20 cellular contexts compared by ENCODE assay signal in the genomic region with DNA sequence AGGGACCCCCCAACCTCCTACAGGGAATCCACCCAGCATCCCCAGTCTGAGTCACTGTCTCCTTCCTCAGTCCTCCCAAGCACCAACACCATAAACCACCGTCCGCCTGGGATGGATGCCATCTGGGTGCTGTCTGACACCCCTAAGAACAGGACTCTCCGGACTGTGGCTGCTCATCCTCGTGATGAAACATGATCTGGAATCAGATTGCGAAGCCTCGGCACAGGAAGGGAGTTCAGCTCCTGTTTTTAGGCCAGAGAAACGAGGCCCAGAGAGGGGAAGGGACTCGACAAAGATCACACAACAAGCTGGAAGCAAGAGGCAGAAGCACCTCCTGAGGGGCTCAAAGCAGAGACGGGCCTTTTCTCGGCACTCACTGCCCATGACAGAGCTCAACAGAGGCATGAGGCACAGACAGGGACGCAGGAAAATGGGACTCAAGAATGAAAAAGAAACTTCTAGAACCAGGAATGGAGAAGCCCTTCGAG. TPM values are rescaled to one million over a fixed set of nuclear protein-coding genes. Genes with fewer than 3 reads are reported as not detected.
A peak's percentile ranks its signal among the peaks of the same experiment; 100 is the strongest.
DNase-seq lines count a peak whose midpoint lies in the region; ATAC-seq and TF ChIP-seq lines count a peak whose summit lies in the region.
"Had no signal": no experiment of that assay in that cellular context is flagged by ENCODE, and none has a peak within 500 bp of the region (broad histone marks: within the 10 kb centered on the region; RNA-seq: fewer than 3 reads in every experiment).

No MANE protein-coding gene starts in this region.

- H3K4me3 ChIP-seq in HEK293 (ENCODE audit: low read depth, low read length): no peak overlapping the region
- no peak overlapping the region for H3K4me3 ChIP-seq in CD4-positive, alpha-beta memory T cell (ENCODE audit: low read length in 2 of 2)
- H3K4me3 ChIP-seq: ascending aorta, GM23248 had no signal

- H3K36me3 ChIP-seq in HEK293 (ENCODE audit: control insufficient read depth in 2 of 2, insufficient read depth in 1 of 2, low read length in 2 of 2): no peaks in the 10 kb centered on the region
- no peaks in the 10 kb centered on the region for H3K36me3 ChIP-seq in CD4-positive, alpha-beta memory T cell (ENCODE audit: insufficient read depth, low read length)
- H3K36me3 ChIP-seq: ascending aorta had no signal

- no peak overlapping the region for H3K27ac Mint-ChIP-seq in activated CD4-positive, alpha-beta T cell treated with anti-CD3 and anti-CD28 coated beads for 36 hours
- no peak overlapping the region for H3K27ac Mint-ChIP-seq in CD4-positive, alpha-beta memory T cell
- H3K27ac Mint-ChIP-seq: activated CD4-positive, alpha-beta memory T cell treated with anti-CD3 and anti-CD28 coated beads for 36 hours; natural killer cell treated with Interleukin-12 subunit alpha and Interleukin-12 subunit beta and Interleukin-15 and Interleukin-18, amount 100 ng/mL, for 72 hours had no signal

- H3K27me3 ChIP-seq in CD4-positive, alpha-beta memory T cell (ENCODE audit: insufficient read depth, low read length): peaks cover under 1% of the 10 kb centered on the region
- H3K27me3 ChIP-seq: ascending aorta had no signal

- no peaks in the 10 kb centered on the region for H3K4me1 ChIP-seq in HEK293 (ENCODE audit: control insufficient read depth, insufficient read depth, low read length)
- H3K4me1 ChIP-seq in CD4-positive, alpha-beta memory T cell (ENCODE audit: insufficient read depth, low read length): no peaks in the 10 kb centered on the region
- H3K4me1 ChIP-seq: ascending aorta, Caco-2 had no signal

- peaks cover 50% of the 10 kb centered on the region for H3K4me1 Mint-ChIP-seq in activated CD4-positive, alpha-beta T cell treated with anti-CD3 and anti-CD28 coated beads for 36 hours
- peaks cover 0 to 6% (median 3%) of the 10 kb centered on the region in 4 donors for H3K4me1 Mint-ChIP-seq in CD4-positive, alpha-beta memory T cell

- H3K27me3 Mint-ChIP-seq in activated CD4-positive, alpha-beta T cell treated with anti-CD3 and anti-CD28 coated beads for 36 hours: peaks cover 7% of the 10 kb centered on the region
- peaks cover 8 to 15% of the 10 kb centered on the region in 2 donors for H3K27me3 Mint-ChIP-seq in CD4-positive, alpha-beta memory T cell

- H3K4me3 Mint-ChIP-seq in activated CD4-positive, alpha-beta T cell treated with anti-CD3 and anti-CD28 coated beads for 36 hours: no peak overlapping the region
- no peak overlapping the region for H3K4me3 Mint-ChIP-seq in CD4-positive, alpha-beta memory T cell
- H3K4me3 Mint-ChIP-seq: activated CD4-positive, alpha-beta memory T cell treated with anti-CD3 and anti-CD28 coated beads for 36 hours; natural killer cell treated with Interleukin-12 subunit alpha and Interleukin-12 subunit beta and Interleukin-15 and Interleukin-18, amount 100 ng/mL, for 72 hours had no signal

- DNase-seq in A172 (ENCODE audit: low spot score): peak; percentile 56
- peak; percentile 51 for DNase-seq in amniotic epithelial cell (ENCODE audit: low read depth)
- peak; percentile 95 for DNase-seq in myocyte (ENCODE audit: low read depth)
- no peak for DNase-seq in activated CD4-positive, alpha-beta T cell treated with anti-CD3 and anti-CD28 coated beads for 36 hours
- DNase-seq in CD4-positive, alpha-beta memory T cell: no peak
- DNase-seq in activated T-cell treated with anti-CD3 and anti-CD28 coated beads for 4 hours: no peak
- DNase-seq: activated CD4-positive, alpha-beta memory T cell treated with anti-CD3 and anti-CD28 coated beads for 36 hours; Caco-2; GM23248; NCI-H1930; NCI-H69; stimulated activated naive CD4-positive, alpha-beta T cell treated with Interleukin-2 at 50 U/mL for 16 hours had no signal

- CTCF ChIA-PET in HEK293 (lab: Yijun Ruan, JAX): interaction anchor here (1.0 to 1.5 kb wide), 2 partner anchors 9 to 80 kb away, joined by 3 read pairs; a partner anchor contains a TSS
- CTCF ChIA-PET in activated CD4-positive, alpha-beta T cell treated with anti-CD3 and anti-CD28 coated beads for 36 hours (lab: Charles Lee): interaction anchor here (0.7 kb wide), 1 partner anchor 302 kb away, joined by 5 read pairs; no protein-coding TSS in a partner anchor
- CTCF ChIA-PET in CD4-positive, alpha-beta memory T cell (lab: Charles Lee; ENCODE audit: partially characterized antibody): interaction anchor here (1.9 kb wide), 1 partner anchor 9 kb away, joined by 7 read pairs; no protein-coding TSS in a partner anchor

- intact Hi-C loops in activated CD4-positive, alpha-beta T cell treated with anti-CD3 and anti-CD28 coated beads for 36 hours (cut with DNase I, micrococcal nuclease): loop anchor here in 1 of 2 experiments (2.0 kb wide), 1 partner anchor 71 kb away; no protein-coding TSS in a partner anchor
- intact Hi-C loops in CD4-positive, alpha-beta memory T cell (cut with micrococcal nuclease): no loop called here

- POLR2A ChIA-PET in HEK293 (lab: Yijun Ruan, JAX): no interaction called here
- POLR2A ChIA-PET in activated CD4-positive, alpha-beta T cell treated with anti-CD3 and anti-CD28 coated beads for 36 hours (lab: Charles Lee): no interaction called here
- POLR2A ChIA-PET in CD4-positive, alpha-beta memory T cell (lab: Charles Lee; ENCODE audit: partially characterized antibody): no interaction called here

- H3K9me3 Mint-ChIP-seq in activated CD4-positive, alpha-beta T cell treated with anti-CD3 and anti-CD28 coated beads for 36 hours (ENCODE audit: low read depth): no peaks in the 10 kb centered on the region
- no peaks in the 10 kb centered on the region for H3K9me3 Mint-ChIP-seq in CD4-positive, alpha-beta memory T cell
- H3K9me3 Mint-ChIP-seq: activated CD4-positive, alpha-beta memory T cell treated with anti-CD3 and anti-CD28 coated beads for 36 hours; natural killer cell treated with Interleukin-12 subunit alpha and Interleukin-12 subunit beta and Interleukin-15 and Interleukin-18, amount 100 ng/mL, for 72 hours had no signal

- no peak for TF ChIP-seq CTCF in HEK293 (tag by site-specific recombination; IDR thresholded peaks at IDR 0.05)

- H3K9me3 ChIP-seq in HEK293 (ENCODE audit: control insufficient read depth, insufficient read depth, low read depth, low read length): no peaks in the 10 kb centered on the region
- no peaks in the 10 kb centered on the region for H3K9me3 ChIP-seq in CD4-positive, alpha-beta memory T cell (ENCODE audit: control insufficient read depth in 1 of 2, low read length in 2 of 2)
- H3K9me3 ChIP-seq: ascending aorta, Caco-2 had no signal

- no peaks in the 10 kb centered on the region for H3K36me3 Mint-ChIP-seq in activated CD4-positive, alpha-beta T cell treated with anti-CD3 and anti-CD28 coated beads for 36 hours (ENCODE audit: low read depth)
- no peaks in the 10 kb centered on the region for H3K36me3 Mint-ChIP-seq in CD4-positive, alpha-beta memory T cell
- H3K36me3 Mint-ChIP-seq: activated CD4-positive, alpha-beta memory T cell treated with anti-CD3 and anti-CD28 coated beads for 36 hours; natural killer cell treated with Interleukin-12 subunit alpha and Interleukin-12 subunit beta and Interleukin-15 and Interleukin-18, amount 100 ng/mL, for 72 hours had no signal

- ATAC-seq in GM19324 (IDR thresholded peaks at IDR 0.05; ENCODE audit: low FRiP score, unreplicated experiment): no peak
- ATAC-seq in activated CD4-positive, alpha-beta T cell treated with anti-CD3 and anti-CD28 coated beads for 36 hours: no peak
- ATAC-seq: esophagus mucosa; left lobe of liver; natural killer cell treated with Interleukin-12 subunit alpha and Interleukin-12 subunit beta and Interleukin-15 and Interleukin-18, amount 100 ng/mL, for 72 hours; sciatic nerve had no signal

- no peak overlapping the region for H3K27ac ChIP-seq in HEK293 (ENCODE audit: extremely low read depth, low read depth, low read length)
- H3K27ac ChIP-seq in CD4-positive, alpha-beta memory T cell (ENCODE audit: low read depth, low read length): no peak overlapping the region
- H3K27ac ChIP-seq: ascending aorta, GM23248, RWPE1 had no signal

TF ChIP-seq in HEK293, 187 proteins besides CTCF, POLR2A, EP300 and RAD21:
- no peak for TF ChIP-seq ZFP69B (tag by site-specific recombination; IDR thresholded peaks at IDR 0.05)
- TF ChIP-seq SP2 (tag by site-specific recombination; IDR thresholded peaks at IDR 0.05): no peak
- TF ChIP-seq ZBTB17 (tag by site-specific recombination; IDR thresholded peaks at IDR 0.05): peak; percentile 62; the same call in 1 of the 2 replicates
- TF ChIP-seq GLI2 (tag by site-specific recombination; IDR thresholded peaks at IDR 0.05; ENCODE audit: borderline replicate concordance, low read depth): no peak
- TF ChIP-seq, protein P1, sequence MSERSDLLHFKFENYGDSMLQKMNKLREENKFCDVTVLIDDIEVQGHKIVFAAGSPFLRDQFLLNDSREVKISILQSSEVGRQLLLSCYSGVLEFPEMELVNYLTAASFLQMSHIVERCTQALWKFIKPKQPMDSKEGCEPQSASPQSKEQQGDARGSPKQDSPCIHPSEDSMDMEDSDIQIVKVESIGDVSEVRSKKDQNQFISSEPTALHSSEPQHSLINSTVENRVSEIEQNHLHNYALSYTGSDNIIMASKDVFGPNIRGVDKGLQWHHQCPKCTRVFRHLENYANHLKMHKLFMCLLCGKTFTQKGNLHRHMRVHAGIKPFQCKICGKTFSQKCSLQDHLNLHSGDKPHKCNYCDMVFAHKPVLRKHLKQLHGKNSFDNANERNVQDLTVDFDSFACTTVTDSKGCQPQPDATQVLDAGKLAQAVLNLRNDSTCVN (tag by site-specific recombination; optimal IDR thresholded peaks at IDR 0.05): no peak
- TF ChIP-seq ZFHX2 (tag by site-specific recombination; conservative IDR thresholded peaks at IDR 0.05): no peak
- no peak for TF ChIP-seq ZNF324 (tag by site-specific recombination; IDR thresholded peaks at IDR 0.05)

RNA-seq across cellular contexts. Expression of a gene that starts 8.4 kb away (rescaled TPM):
- total RNA-seq in A172 (2014; rRNA removed; shearing (Covaris generic)): 0.10 and 0.36 TPM in 2 replicates
- total RNA-seq in myocyte: 30.8 and 41.3 TPM in 2 replicates
- 5.5 TPM for polyA plus RNA-seq in myocyte (2012)
- total RNA-seq in activated CD4-positive, alpha-beta T cell treated with anti-CD3 and anti-CD28 coated beads for 36 hours: under 1 TPM; 0.18 to 0.25 TPM
- total RNA-seq in CD4-positive, alpha-beta memory T cell: under 1 TPM in 1 of 2 experiments, not detected in 1; 0.06 TPM
- polyA plus RNA-seq in CD4-positive, alpha-beta memory T cell: not detected
- total RNA-seq: GM23248 had no signal
- polyA plus RNA-seq: GM23248 had no signal

Comparison
In these comparisons a context has a peak if more than half of its experiments do, and no peak if none do; other contexts are left out.
1. DNase-seq: peak in A172 (single experiment), amniotic epithelial cell (single experiment) and myocyte (single experiment); none in activated CD4-positive, alpha-beta T cell treated with anti-CD3 and anti-CD28 coated beads for 36 hours (single experiment), CD4-positive, alpha-beta memory T cell (0 of 5) and activated T-cell treated with anti-CD3 and anti-CD28 coated beads for 4 hours (single experiment).
2. RNA of a gene that starts 8.4 kb away (total RNA-seq): 30.8 to 41.3 TPM in myocyte; 0.10 to 0.36 TPM in A172, 0.18 to 0.25 TPM in activated CD4-positive, alpha-beta T cell treated with anti-CD3 and anti-CD28 coated beads for 36 hours and 0.06 TPM in CD4-positive, alpha-beta memory T cell; every median in the first group is over 10 times any median in the second.